Comparison of ENCODE assay signal across 12 cellular contexts in the genomic region with DNA sequence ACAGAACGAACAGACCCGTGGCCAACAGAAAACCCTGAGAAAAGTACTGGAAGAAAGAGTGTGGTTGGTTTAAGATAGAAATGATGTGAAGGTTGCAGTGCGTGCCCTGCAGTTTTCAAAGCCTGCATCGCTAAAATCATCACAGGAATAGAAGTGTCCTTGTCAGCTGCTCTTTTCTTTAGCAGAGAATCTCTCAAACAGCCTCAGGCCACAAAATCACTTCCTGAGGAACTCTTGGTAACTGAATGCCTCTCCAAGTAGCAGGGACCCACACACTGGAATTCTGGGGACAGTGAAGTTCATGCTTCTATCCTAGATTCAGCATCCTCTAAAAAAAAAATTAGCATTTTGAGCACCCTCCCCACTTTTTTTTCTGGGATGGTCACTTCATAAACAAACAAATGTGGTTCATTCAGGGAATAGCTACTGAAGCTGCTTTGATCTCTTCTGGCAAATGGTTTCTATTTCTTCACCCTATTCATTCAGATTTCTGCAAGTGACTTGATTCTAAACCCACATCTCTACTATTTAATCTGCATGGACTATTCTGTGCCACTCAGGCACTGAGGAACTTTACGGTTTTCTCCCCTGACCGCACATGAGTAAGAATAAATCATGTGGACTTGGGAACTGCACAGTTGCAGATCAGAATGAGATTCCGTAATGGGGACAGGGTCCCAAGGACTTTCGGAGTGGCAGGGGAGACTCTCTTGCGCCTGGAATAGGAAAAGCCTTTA.
DNase-seq lines count a peak whose midpoint lies in the region; ATAC-seq and TF ChIP-seq lines count a peak whose summit lies in the region.
"Had no signal": no experiment of that assay in that cellular context is flagged by ENCODE, and none has a peak within 500 bp of the region (broad histone marks: within the 10 kb centered on the region; RNA-seq: fewer than 3 reads in every experiment).

No MANE protein-coding gene starts in this region.

- peak overlapping the region; percentile 51 for H3K4me3 Mint-ChIP-seq in chondrocyte (ENCODE audit: unreplicated experiment)
- H3K4me3 Mint-ChIP-seq: activated CD4-positive, alpha-beta memory T cell treated with anti-CD3 and anti-CD28 coated beads, Interleukin-2, amount 10 ng/mL, durations not matched to agents 7 days and 5 days; natural killer cell treated with Interleukin-12 subunit alpha and Interleukin-12 subunit beta and Interleukin-15 and Interleukin-18, amount 100 ng/mL, for 72 hours had no signal

- no peaks in the 10 kb centered on the region for H3K27me3 Mint-ChIP-seq in chondrocyte (ENCODE audit: low read depth)

- no peaks in the 10 kb centered on the region for H3K9me3 ChIP-seq in upper lobe of right lung

- H3K36me3 ChIP-seq in upper lobe of right lung: no peaks in the 10 kb centered on the region

- no peaks in the 10 kb centered on the region for H3K4me1 ChIP-seq in upper lobe of right lung

- peaks cover 2% of the 10 kb centered on the region for H3K36me3 Mint-ChIP-seq in chondrocyte (ENCODE audit: low read depth)

- peak overlapping the region; percentile 74 for H3K27ac Mint-ChIP-seq in chondrocyte (ENCODE audit: unreplicated experiment)
- H3K27ac Mint-ChIP-seq: activated CD4-positive, alpha-beta memory T cell treated with anti-CD3 and anti-CD28 coated beads, Interleukin-2, amount 10 ng/mL, durations not matched to agents 7 days and 5 days; natural killer cell treated with Interleukin-12 subunit alpha and Interleukin-12 subunit beta and Interleukin-15 and Interleukin-18, amount 100 ng/mL, for 72 hours had no signal

- peak overlapping the region; percentile 3 for H3K4me3 ChIP-seq in upper lobe of right lung
- H3K4me3 ChIP-seq in lower leg skin (ENCODE audit: low read depth, poor library complexity, severe bottlenecking): no peak overlapping the region

- intact Hi-C loops in left ventricle myocardium superior (cut with micrococcal nuclease) (no loop called here), Right ventricle myocardium superior (cut with DNase I) (no loop called here), upper lobe of right lung (cut with DNase I) (no loop called here), lower leg skin (cut with DNase I; ENCODE audit: low total_unique reads) (no loop called here)

- peaks cover 30% of the 10 kb centered on the region for H3K4me1 Mint-ChIP-seq in chondrocyte (ENCODE audit: low read depth)
- H3K4me1 Mint-ChIP-seq: activated CD4-positive, alpha-beta memory T cell treated with anti-CD3 and anti-CD28 coated beads, Interleukin-2, amount 10 ng/mL, durations not matched to agents 7 days and 5 days had no signal

- DNase-seq in left ventricle myocardium superior (no peak), Right ventricle myocardium superior (no peak), chondrocyte (ENCODE audit: low spot score) (no peak), myocyte (ENCODE audit: low read depth) (peak; percentile 40), upper lobe of right lung (no peak), NCI-H226 (no peak), lower leg skin (ENCODE audit: low spot score in 2 of 2) (no peak)
- no peak for DNase-seq in stimulated activated CD4-positive, alpha-beta T cell treated with anti-CD3 and anti-CD28 coated beads, Interleukin-15, amount 100 ng/mL, for 24 hours
- DNase-seq: ACHN; activated CD4-positive, alpha-beta memory T cell treated with anti-CD3 and anti-CD28 coated beads, Interleukin-2, amount 10 ng/mL, durations not matched to agents 7 days and 5 days; T-helper 9 cell had no signal

- no peaks in the 10 kb centered on the region for H3K27me3 ChIP-seq in upper lobe of right lung

- TF ChIP-seq POLR2A in lower leg skin (IDR thresholded peaks at IDR 0.05): no peak

- no peak overlapping the region for H3K27ac ChIP-seq in upper lobe of right lung

- TF ChIP-seq CTCF in chondrocyte (IDR thresholded peaks at IDR 0.05): no peak
- TF ChIP-seq CTCF in upper lobe of right lung (IDR thresholded peaks at IDR 0.05): no peak
- no peak for TF ChIP-seq CTCF in lower leg skin (IDR thresholded peaks at IDR 0.05)

- H3K9me3 Mint-ChIP-seq in chondrocyte (ENCODE audit: low read depth): peaks cover 3% of the 10 kb centered on the region

- 57 to 72% methylated on average over 9 of the region's 9 CpGs for WGBS in lower leg skin, 2 donors

- ATAC-seq in left ventricle myocardium superior (peak; percentile 19), Right ventricle myocardium superior (ENCODE audit: poor library complexity) (no peak), upper lobe of right lung (peak; percentile 12)
